In genomic region chr17:69609495-69610315, GRCh38 we compare ENCODE assay signal across 8 cellular contexts.
DNase-seq lines count a peak whose midpoint lies in the region; ATAC-seq and TF ChIP-seq lines count a peak whose summit lies in the region.

No MANE protein-coding gene starts in this region.

- TF ChIP-seq CTCF in GM12864 (IDR thresholded peaks at IDR 0.05; ENCODE audit: low read depth, low read length, missing control alignments) (peak; percentile 63), endodermal cell (conservative IDR thresholded peaks at IDR 0.05) (peak; percentile 80), neural progenitor cell (IDR thresholded peaks at IDR 0.05) (peak; percentile 67)

- H3K9me3 Mint-ChIP-seq in endodermal cell = peaks cover 4% of the 10 kb centered on the region
- peaks cover 5% of the 10 kb centered on the region for H3K9me3 Mint-ChIP-seq in neural progenitor cell
- no peaks in the 10 kb centered on the region for H3K9me3 Mint-ChIP-seq in naive thymus-derived CD8-positive, alpha-beta T cell
- H3K9me3 Mint-ChIP-seq in activated naive CD8-positive, alpha-beta T cell treated with anti-CD3 and anti-CD28 coated beads for 36 hours = peaks cover 1% of the 10 kb centered on the region

- no peaks in the 10 kb centered on the region for H3K79me2 ChIP-seq in neural progenitor cell (ENCODE audit: low read depth)

- H3K4me1 ChIP-seq in endodermal cell (ENCODE audit: control insufficient read depth, insufficient read depth, low read length) (no peaks in the 10 kb centered on the region), neural progenitor cell (peaks cover 7% of the 10 kb centered on the region)

- POLR2A ChIA-PET in naive thymus-derived CD8-positive, alpha-beta T cell (lab: Charles Lee) = no interaction called here

- peaks cover 9% of the 10 kb centered on the region for H3K4me1 Mint-ChIP-seq in endodermal cell
- peaks cover 9% of the 10 kb centered on the region for H3K4me1 Mint-ChIP-seq in neural progenitor cell
- H3K4me1 Mint-ChIP-seq in naive thymus-derived CD8-positive, alpha-beta T cell = peaks cover 0 to 5% (median 0%) of the 10 kb centered on the region in 4 donors
- H3K4me1 Mint-ChIP-seq in activated naive CD8-positive, alpha-beta T cell treated with anti-CD3 and anti-CD28 coated beads for 36 hours = peaks cover 4% of the 10 kb centered on the region

- H3K27me3 ChIP-seq in endodermal cell (ENCODE audit: control insufficient read depth, insufficient read depth, low read length, poor library complexity, severe bottlenecking) (no peaks in the 10 kb centered on the region), neural progenitor cell (no peaks in the 10 kb centered on the region)

- H3K4me3 ChIP-seq in GM12864 (ENCODE audit: low read depth, low read length) (no peak overlapping the region), endodermal cell (ENCODE audit: low read length) (no peak overlapping the region), neural progenitor cell (no peak overlapping the region)

- H3K27ac Mint-ChIP-seq in endodermal cell (no peak overlapping the region), neural progenitor cell (no peak overlapping the region)
- peak overlapping the region in 1 of 10 donors; percentile 40 for H3K27ac Mint-ChIP-seq in naive thymus-derived CD8-positive, alpha-beta T cell
- no peak overlapping the region for H3K27ac Mint-ChIP-seq in activated naive CD8-positive, alpha-beta T cell treated with anti-CD3 and anti-CD28 coated beads for 36 hours

- H3K27ac ChIP-seq in endodermal cell (ENCODE audit: low read depth, low read length) = no peak overlapping the region
- no peak overlapping the region for H3K27ac ChIP-seq in neural progenitor cell

- H3K9me3 ChIP-seq in endodermal cell (ENCODE audit: control insufficient read depth, low read length) (no peaks in the 10 kb centered on the region), neural progenitor cell (ENCODE audit: low read depth) (no peaks in the 10 kb centered on the region)

- no peaks in the 10 kb centered on the region for H3K36me3 ChIP-seq in endodermal cell (ENCODE audit: control insufficient read depth, insufficient read depth, low read length)
- no peaks in the 10 kb centered on the region for H3K36me3 ChIP-seq in neural progenitor cell

- H4K20me1 ChIP-seq in neural progenitor cell (ENCODE audit: low read depth) = no peaks in the 10 kb centered on the region

- H2AFZ ChIP-seq in neural progenitor cell (replicated peaks) = peak overlapping the region; percentile 24

- WGBS in endodermal cell (ENCODE audit: insufficient coverage in 1 of 2, insufficient read length in 1 of 2), 2 experiments = 81 to 94% methylated on average over 2 to 6 of the region's 6 CpGs

- no peak overlapping the region for H3K4me2 ChIP-seq in neural progenitor cell

- H3F3A ChIP-seq in neural progenitor cell (ENCODE audit: low read depth) = no peaks in the 10 kb centered on the region

- H3K27me3 Mint-ChIP-seq in endodermal cell (ENCODE audit: insufficient read depth) (peaks cover 2% of the 10 kb centered on the region), neural progenitor cell (ENCODE audit: insufficient read depth, low read depth) (peaks cover 3% of the 10 kb centered on the region)
- peaks cover 0 to 22% (median 2%) of the 10 kb centered on the region in 5 donors for H3K27me3 Mint-ChIP-seq in naive thymus-derived CD8-positive, alpha-beta T cell
- peaks cover 7% of the 10 kb centered on the region for H3K27me3 Mint-ChIP-seq in activated naive CD8-positive, alpha-beta T cell treated with anti-CD3 and anti-CD28 coated beads for 36 hours

- no peak overlapping the region for H3K9ac ChIP-seq in endodermal cell (ENCODE audit: extremely low read depth, low read length, poor library complexity, severe bottlenecking)
- no peak overlapping the region for H3K9ac ChIP-seq in neural progenitor cell

- no peaks in the 10 kb centered on the region for H3K36me3 Mint-ChIP-seq in endodermal cell (ENCODE audit: low read depth)
- H3K36me3 Mint-ChIP-seq in neural progenitor cell = no peaks in the 10 kb centered on the region
- no peaks in the 10 kb centered on the region for H3K36me3 Mint-ChIP-seq in naive thymus-derived CD8-positive, alpha-beta T cell
- H3K36me3 Mint-ChIP-seq in activated naive CD8-positive, alpha-beta T cell treated with anti-CD3 and anti-CD28 coated beads for 36 hours = no peaks in the 10 kb centered on the region

- H3K4me3 Mint-ChIP-seq in endodermal cell = no peak overlapping the region
- H3K4me3 Mint-ChIP-seq in neural progenitor cell = no peak overlapping the region
- no peak overlapping the region for H3K4me3 Mint-ChIP-seq in naive thymus-derived CD8-positive, alpha-beta T cell
- no peak overlapping the region for H3K4me3 Mint-ChIP-seq in activated naive CD8-positive, alpha-beta T cell treated with anti-CD3 and anti-CD28 coated beads for 36 hours

- DNase-seq in GM12864 (ENCODE audit: low read depth) (no peak), NCI-H748 treated with DMSO at 0.1 percent for 48 hours (lab: John Stamatoyannopoulos, UW) (peak; percentile 11), endodermal cell (peak; percentile 74), neural progenitor cell (ENCODE audit: low spot score) (peak; percentile 27)
- no peak for DNase-seq in naive thymus-derived CD8-positive, alpha-beta T cell
- no peak for DNase-seq in activated naive CD8-positive, alpha-beta T cell treated with anti-CD3 and anti-CD28 coated beads for 36 hours

- no peak for ATAC-seq in naive thymus-derived CD8-positive, alpha-beta T cell
- no peak for ATAC-seq in HG03342 (IDR thresholded peaks at IDR 0.05; ENCODE audit: unreplicated experiment)
- no peak for ATAC-seq in HG02885 (IDR thresholded peaks at IDR 0.05; ENCODE audit: poor library complexity, unreplicated experiment)

Comparison
In these comparisons a context has a peak if more than half of its experiments do, and no peak if none do; other contexts are left out.
1. DNase-seq: peak in NCI-H748 treated with DMSO at 0.1 percent for 48 hours (single experiment), endodermal cell (single experiment) and neural progenitor cell (single experiment); none in GM12864 (single experiment), naive thymus-derived CD8-positive, alpha-beta T cell (0 of 10) and activated naive CD8-positive, alpha-beta T cell treated with anti-CD3 and anti-CD28 coated beads for 36 hours (single experiment).
2. Peak in every context shown above with its lines, with median percentiles within 50 percentile points of each other: CTCF ChIP-seq.